2 cellular contexts compared by ENCODE assay signal in genomic region chr1:26517766-26518049, GRCh38.
A peak's percentile ranks its signal among the peaks of the same experiment; 100 is the strongest.
TF ChIP-seq lines count a peak whose summit lies in the region.

No MANE protein-coding gene starts in this region.

TF ChIP-seq in HCT116, 20 proteins besides CTCF, POLR2A, EP300 and RAD21:
- TF ChIP-seq ZNF274 (IDR thresholded peaks at IDR 0.05; ENCODE audit: low read depth, low read length) = no peak
- no peak for TF ChIP-seq SP1 (IDR thresholded peaks at IDR 0.05; ENCODE audit: low read depth)
- no peak for TF ChIP-seq EGR1 (IDR thresholded peaks at IDR 0.05; ENCODE audit: low read depth)
- TF ChIP-seq SRF (IDR thresholded peaks at IDR 0.05; ENCODE audit: low read depth) = no peak
- no peak for TF ChIP-seq EZH2phosphoT487 (IDR thresholded peaks at IDR 0.05; ENCODE audit: borderline replicate concordance)
- no peak for TF ChIP-seq EZH2 (IDR thresholded peaks at IDR 0.05)
- TF ChIP-seq ATF3 (IDR thresholded peaks at IDR 0.05) = no peak
- TF ChIP-seq MAX (IDR thresholded peaks at IDR 0.05) = no peak
- TF ChIP-seq CEBPB (IDR thresholded peaks at IDR 0.05; ENCODE audit: low read depth) = no peak
- no peak for TF ChIP-seq ZBTB33 (IDR thresholded peaks at IDR 0.05; ENCODE audit: extremely low read depth, insufficient replicate concordance, low read length)
- TF ChIP-seq ZFX (IDR thresholded peaks at IDR 0.05) = no peak
- TF ChIP-seq POLR2AphosphoS5 (IDR thresholded peaks at IDR 0.05; ENCODE audit: low read depth, low read length) = no peak
- TF ChIP-seq JUND (IDR thresholded peaks at IDR 0.05) = no peak
- TF ChIP-seq ELF1 (IDR thresholded peaks at IDR 0.05; ENCODE audit: borderline replicate concordance, low read depth) = no peak
- no peak for TF ChIP-seq SIN3A (IDR thresholded peaks at IDR 0.05; ENCODE audit: low read depth)
TF ChIP-seq in HCT116: peak in this region for 0.

TF ChIP-seq in K562, 482 proteins besides CTCF, POLR2A, EP300 and RAD21 (continues in another document):
- TF ChIP-seq DPF2 (IDR thresholded peaks at IDR 0.05) (no peak), ATF1 (CRISPR knock-in tag; IDR thresholded peaks at IDR 0.05) (no peak), ATF1 (tag; IDR thresholded peaks at IDR 0.05) (no peak), ATF4 (CRISPR knock-in tag; IDR thresholded peaks at IDR 0.05) (no peak), CBFA2T2 (conservative IDR thresholded peaks at IDR 0.05) (0 out of 2 replicates have a peak, but pooled peaks have one; percentile 4), NR2C2 (CRISPR knock-in tag; IDR thresholded peaks at IDR 0.05) (no peak), NR2C2 (tag; IDR thresholded peaks at IDR 0.05) (peak; percentile 40; the same call in 1 of the 2 replicates), CAMTA2 (CRISPR knock-in tag; conservative IDR thresholded peaks at IDR 0.05) (no peak), KLF10 (CRISPR knock-in tag; IDR thresholded peaks at IDR 0.05) (no peak), HBP1 (CRISPR knock-in tag; IDR thresholded peaks at IDR 0.05) (no peak), SPI1 (IDR thresholded peaks at IDR 0.05; ENCODE audit: borderline replicate concordance, low read depth, low read length) (peak; percentile 31; the same call in 1 of the 2 replicates), ETV1 (tag; conservative IDR thresholded peaks at IDR 0.05; ENCODE audit: low read depth) (no peak), FOXA1 (IDR thresholded peaks at IDR 0.05; ENCODE audit: borderline replicate concordance) (no peak), KDM1A (IDR thresholded peaks at IDR 0.05) (no peak), ZNF707 (CRISPR knock-in tag; conservative IDR thresholded peaks at IDR 0.05) (no peak), ATF3 (IDR thresholded peaks at IDR 0.05) (no peak), ATF3 (CRISPR knock-in tag; conservative IDR thresholded peaks at IDR 0.05) (no peak), ZNF232 (CRISPR knock-in tag; IDR thresholded peaks at IDR 0.05) (no peak), MYC (IDR thresholded peaks at IDR 0.05; ENCODE audit: low read depth, low read length) (no peak), MYC (CRISPR knock-in tag; IDR thresholded peaks at IDR 0.05; ENCODE audit: borderline replicate concordance, low read depth) (no peak), RAD51 (IDR thresholded peaks at IDR 0.05; ENCODE audit: borderline replicate concordance, low read depth) (peak; percentile 65; the same call in 1 of the 2 replicates), NONO (IDR thresholded peaks at IDR 0.05; ENCODE audit: low read depth in 2 of 2, low read length in 1 of 2) (no peak), NR2C1 (IDR thresholded peaks at IDR 0.05) (no peak), NR2C1 (tag; IDR thresholded peaks at IDR 0.05) (peak; percentile 43; the same call in 1 of the 2 replicates), TEAD2 (tag; IDR thresholded peaks at IDR 0.05) (no peak), SFPQ (IDR thresholded peaks at IDR 0.05; ENCODE audit: low read depth, low read length) (no peak), ZNF133 (CRISPR knock-in tag; IDR thresholded peaks at IDR 0.05) (no peak), ZNF511 (CRISPR knock-in tag; IDR thresholded peaks at IDR 0.05) (no peak), TSHZ1 (CRISPR knock-in tag; IDR thresholded peaks at IDR 0.05) (no peak), RBFOX2 (IDR thresholded peaks at IDR 0.05; ENCODE audit: low read depth, low read length) (no peak), ZNF175 (CRISPR knock-in tag; IDR thresholded peaks at IDR 0.05; ENCODE audit: low read depth) (peak; percentile 37; the same call in 1 of the 2 replicates), NFIC (IDR thresholded peaks at IDR 0.05) (no peak), CEBPZ (IDR thresholded peaks at IDR 0.05; ENCODE audit: borderline replicate concordance, low read depth, low read length) (no peak), MNT (conservative IDR thresholded peaks at IDR 0.05) (no peak), YY1 (IDR thresholded peaks at IDR 0.05; ENCODE audit: borderline replicate concordance in 1 of 3, control insufficient read depth in 1 of 3, extremely low read depth in 1 of 3, insufficient read depth in 3 of 3, insufficient read length in 1 of 3, insufficient replicate concordance in 2 of 3, low read depth in 1 of 3, low read length in 2 of 3) (peak in 1 of 3 experiments; percentile 64), ZNF395 (CRISPR knock-in tag; IDR thresholded peaks at IDR 0.05) (no peak), HSF4 (CRISPR knock-in tag; IDR thresholded peaks at IDR 0.05; ENCODE audit: borderline replicate concordance) (no peak), USF1 (CRISPR knock-in tag; IDR thresholded peaks at IDR 0.05) (peak; percentile 60), ZKSCAN1 (IDR thresholded peaks at IDR 0.05; ENCODE audit: low read depth, low read length) (no peak), MYBL2 (IDR thresholded peaks at IDR 0.05; ENCODE audit: low read depth) (no peak), MYBL2 (CRISPR knock-in tag; IDR thresholded peaks at IDR 0.05; ENCODE audit: borderline replicate concordance) (no peak), EHMT2 (IDR thresholded peaks at IDR 0.05) (0 out of 2 replicates have a peak, but pooled peaks have one; percentile 55), RBM14 (IDR thresholded peaks at IDR 0.05; ENCODE audit: borderline replicate concordance, insufficient read depth, low read depth, low read length) (no peak), NFE2 (IDR thresholded peaks at IDR 0.05; ENCODE audit: low read depth) (no peak)
